Comparison of ENCODE assay signal across 20 cellular contexts in the genomic region with DNA sequence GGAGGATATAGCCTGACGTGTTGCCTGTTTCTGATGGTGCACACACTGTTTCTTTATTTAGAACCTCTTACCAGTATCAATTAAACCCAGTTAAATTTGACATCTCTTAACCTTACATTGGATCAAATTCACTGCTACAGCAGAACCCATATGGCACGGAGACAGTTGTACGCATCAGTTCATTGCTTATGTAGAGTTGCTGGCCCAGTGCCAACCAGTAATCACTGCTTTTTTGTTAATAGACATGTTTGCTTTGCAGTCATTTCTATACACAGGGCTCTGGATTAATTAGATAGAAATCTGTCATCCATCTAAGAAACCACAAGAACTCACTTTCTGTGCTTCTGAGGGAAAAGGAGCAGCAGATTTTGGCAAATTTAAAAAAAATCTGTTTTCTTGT.
DNase-seq lines count a peak whose midpoint lies in the region; TF ChIP-seq lines count a peak whose summit lies in the region.
"Had no signal": no experiment of that assay in that cellular context is flagged by ENCODE, and none has a peak within 500 bp of the region (broad histone marks: within the 10 kb centered on the region; RNA-seq: fewer than 3 reads in every experiment).

No MANE protein-coding gene starts in this region.

- no peaks in the 10 kb centered on the region for H3K27me3 ChIP-seq in suprapubic skin
- H3K27me3 ChIP-seq: foreskin keratinocyte, thyroid gland had no signal

- no peak for TF ChIP-seq EP300 in suprapubic skin (IDR thresholded peaks at IDR 0.05)

- in situ Hi-C loops in GM13977 (cut with MboI; ENCODE audit: low pct_unique_long_range_greater_than_20kb, low sequenced_read_pairs, unreplicated experiment): no loop called here

- intact Hi-C loops in posterior cingulate gyrus (cut with DNase I): no loop called here

- H3K27ac ChIP-seq in suprapubic skin: no peak overlapping the region
- H3K27ac ChIP-seq: foreskin keratinocyte, SK-N-MC, thyroid gland, WERI-Rb-1 had no signal

- TF ChIP-seq CTCF in GM13977 (IDR thresholded peaks at IDR 0.05; ENCODE audit: extremely low read depth, insufficient read depth, missing control alignments): no peak
- TF ChIP-seq CTCF in suprapubic skin (IDR thresholded peaks at IDR 0.05): no peak

- WGBS in suprapubic skin: 55% methylated on average over 3 of the region's 3 CpGs

- no peak overlapping the region for H3K4me3 ChIP-seq in suprapubic skin
- H3K4me3 ChIP-seq: GM23338, SK-N-MC, thyroid gland had no signal

- H3K4me1 ChIP-seq in suprapubic skin: no peaks in the 10 kb centered on the region
- H3K4me1 ChIP-seq: foreskin keratinocyte, thyroid gland had no signal

- no peak for TF ChIP-seq POLR2A in suprapubic skin (IDR thresholded peaks at IDR 0.05)

- no peaks in the 10 kb centered on the region for H3K36me3 ChIP-seq in suprapubic skin
- H3K36me3 ChIP-seq: thyroid gland, WERI-Rb-1 had no signal

- no peaks in the 10 kb centered on the region for H3K9me3 ChIP-seq in suprapubic skin
- H3K9me3 ChIP-seq: thyroid gland had no signal

- DNase-seq in DMS153 (lab: John Stamatoyannopoulos, UW): peak; percentile 78
- DNase-seq in NCI-H1417 (lab: John Stamatoyannopoulos, UW): peak; percentile 68 to 97 (median 83)
- peak; percentile 92 for DNase-seq in NCI-H2171 treated with DMSO at 0.1 percent for 48 hours (lab: John Stamatoyannopoulos, UW)
- peak; percentile 91 for DNase-seq in NCI-H82 treated with DMSO at 0.1 percent for 48 hours (lab: John Stamatoyannopoulos, UW; ENCODE audit: unreplicated experiment)
- no peak for DNase-seq in posterior cingulate gyrus
- DNase-seq in GM13977 (ENCODE audit: low spot score): no peak
- DNase-seq in activated CD4-positive, CD25-positive, alpha-beta regulatory T cell treated with anti-CD3 and anti-CD28 coated beads, Interleukin-2, amount 50 U/mL, for 72 hours: no peak
- no peak for DNase-seq in suprapubic skin (ENCODE audit: low spot score in 2 of 2)
- DNase-seq: activated CD8-positive, alpha-beta memory T cell treated with anti-CD3 and anti-CD28 coated beads, Interleukin-2, amount 50 U/mL, for 4 hours; CD4-positive, alpha-beta T cell; cerebellar nuclear complex; foreskin keratinocyte; immature natural killer cell; NCI-H1048; stimulated activated CD4-positive, alpha-beta T cell treated with anti-CD3 and anti-CD28 coated beads, Interleukin-4, amount 100 ng/mL, for 4 hours; stimulated activated naive CD8-positive, alpha-beta T cell treated with anti-CD3 and anti-CD28 coated beads, Interleukin-15, Interleukin-2, amounts not matched to agents 100 U/mL and 50 U/mL, for 24 hours; thyroid gland; WERI-Rb-1 had no signal

Comparison
In these comparisons a context has a peak if more than half of its experiments do, and no peak if none do; other contexts are left out.
1. DNase-seq: peak in DMS153 (single experiment), NCI-H1417 (3 of 3), NCI-H2171 treated with DMSO at 0.1 percent for 48 hours (single experiment) and NCI-H82 treated with DMSO at 0.1 percent for 48 hours (single experiment); none in posterior cingulate gyrus (0 of 10), GM13977 (single experiment), activated CD4-positive, CD25-positive, alpha-beta regulatory T cell treated with anti-CD3 and anti-CD28 coated beads, Interleukin-2, amount 50 U/mL, for 72 hours (single experiment) and suprapubic skin (0 of 2).